In the genomic region with DNA sequence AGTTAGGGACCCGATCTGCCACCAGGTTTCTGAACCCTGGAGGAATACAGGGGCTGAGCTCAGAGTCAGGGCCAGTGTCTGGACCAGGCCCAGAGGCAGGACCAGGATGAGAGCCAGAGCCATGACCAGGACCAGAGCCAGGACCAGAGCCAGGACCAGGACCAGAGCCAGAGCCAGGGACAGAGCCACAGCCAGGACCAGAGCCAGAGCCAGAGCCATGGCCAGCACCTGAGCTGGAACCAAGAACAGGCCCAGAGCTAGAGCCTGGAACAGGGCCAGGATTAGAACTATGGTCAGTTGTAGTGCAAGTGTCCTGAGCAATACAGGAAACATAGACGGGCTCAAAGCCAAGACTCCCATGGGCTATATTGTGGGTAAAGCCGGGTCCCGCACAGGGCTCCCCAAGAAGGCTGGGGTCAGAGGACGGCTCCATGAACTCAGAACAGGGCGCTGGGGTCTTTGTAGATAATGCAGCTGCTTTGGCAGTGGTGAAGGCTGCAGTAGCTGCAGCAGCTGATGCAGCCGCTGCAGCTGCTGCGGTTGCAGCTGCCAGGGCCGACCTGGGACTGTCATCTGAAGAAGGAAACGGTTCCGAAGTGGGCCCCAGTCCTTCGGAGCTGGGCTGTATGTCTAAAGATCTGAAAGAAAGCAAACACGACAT, we compare ENCODE assay signal across 1 cellular context.
TF ChIP-seq lines count a peak whose summit lies in the region.

No MANE protein-coding gene starts in this region.

TF ChIP-seq in HepG2, 621 proteins besides CTCF, POLR2A, EP300 and RAD21:
- TF ChIP-seq, protein P1, sequence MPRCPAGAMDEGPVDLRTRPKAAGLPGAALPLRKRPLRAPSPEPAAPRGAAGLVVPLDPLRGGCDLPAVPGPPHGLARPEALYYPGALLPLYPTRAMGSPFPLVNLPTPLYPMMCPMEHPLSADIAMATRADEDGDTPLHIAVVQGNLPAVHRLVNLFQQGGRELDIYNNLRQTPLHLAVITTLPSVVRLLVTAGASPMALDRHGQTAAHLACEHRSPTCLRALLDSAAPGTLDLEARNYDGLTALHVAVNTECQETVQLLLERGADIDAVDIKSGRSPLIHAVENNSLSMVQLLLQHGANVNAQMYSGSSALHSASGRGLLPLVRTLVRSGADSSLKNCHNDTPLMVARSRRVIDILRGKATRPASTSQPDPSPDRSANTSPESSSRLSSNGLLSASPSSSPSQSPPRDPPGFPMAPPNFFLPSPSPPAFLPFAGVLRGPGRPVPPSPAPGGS (CRISPR knock-in tag; IDR thresholded peaks at IDR 0.05): 0 out of 2 replicates have a peak, but pooled peaks have one; percentile 35
- TF ChIP-seq, protein P2, sequence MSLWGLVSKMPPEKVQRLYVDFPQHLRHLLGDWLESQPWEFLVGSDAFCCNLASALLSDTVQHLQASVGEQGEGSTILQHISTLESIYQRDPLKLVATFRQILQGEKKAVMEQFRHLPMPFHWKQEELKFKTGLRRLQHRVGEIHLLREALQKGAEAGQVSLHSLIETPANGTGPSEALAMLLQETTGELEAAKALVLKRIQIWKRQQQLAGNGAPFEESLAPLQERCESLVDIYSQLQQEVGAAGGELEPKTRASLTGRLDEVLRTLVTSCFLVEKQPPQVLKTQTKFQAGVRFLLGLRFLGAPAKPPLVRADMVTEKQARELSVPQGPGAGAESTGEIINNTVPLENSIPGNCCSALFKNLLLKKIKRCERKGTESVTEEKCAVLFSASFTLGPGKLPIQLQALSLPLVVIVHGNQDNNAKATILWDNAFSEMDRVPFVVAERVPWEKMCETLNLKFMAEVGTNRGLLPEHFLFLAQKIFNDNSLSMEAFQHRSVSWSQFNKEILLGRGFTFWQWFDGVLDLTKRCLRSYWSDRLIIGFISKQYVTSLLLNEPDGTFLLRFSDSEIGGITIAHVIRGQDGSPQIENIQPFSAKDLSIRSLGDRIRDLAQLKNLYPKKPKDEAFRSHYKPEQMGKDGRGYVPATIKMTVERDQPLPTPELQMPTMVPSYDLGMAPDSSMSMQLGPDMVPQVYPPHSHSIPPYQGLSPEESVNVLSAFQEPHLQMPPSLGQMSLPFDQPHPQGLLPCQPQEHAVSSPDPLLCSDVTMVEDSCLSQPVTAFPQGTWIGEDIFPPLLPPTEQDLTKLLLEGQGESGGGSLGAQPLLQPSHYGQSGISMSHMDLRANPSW (CRISPR knock-in tag; IDR thresholded peaks at IDR 0.05; ENCODE audit: borderline replicate concordance): no peak
- TF ChIP-seq, protein P3, sequence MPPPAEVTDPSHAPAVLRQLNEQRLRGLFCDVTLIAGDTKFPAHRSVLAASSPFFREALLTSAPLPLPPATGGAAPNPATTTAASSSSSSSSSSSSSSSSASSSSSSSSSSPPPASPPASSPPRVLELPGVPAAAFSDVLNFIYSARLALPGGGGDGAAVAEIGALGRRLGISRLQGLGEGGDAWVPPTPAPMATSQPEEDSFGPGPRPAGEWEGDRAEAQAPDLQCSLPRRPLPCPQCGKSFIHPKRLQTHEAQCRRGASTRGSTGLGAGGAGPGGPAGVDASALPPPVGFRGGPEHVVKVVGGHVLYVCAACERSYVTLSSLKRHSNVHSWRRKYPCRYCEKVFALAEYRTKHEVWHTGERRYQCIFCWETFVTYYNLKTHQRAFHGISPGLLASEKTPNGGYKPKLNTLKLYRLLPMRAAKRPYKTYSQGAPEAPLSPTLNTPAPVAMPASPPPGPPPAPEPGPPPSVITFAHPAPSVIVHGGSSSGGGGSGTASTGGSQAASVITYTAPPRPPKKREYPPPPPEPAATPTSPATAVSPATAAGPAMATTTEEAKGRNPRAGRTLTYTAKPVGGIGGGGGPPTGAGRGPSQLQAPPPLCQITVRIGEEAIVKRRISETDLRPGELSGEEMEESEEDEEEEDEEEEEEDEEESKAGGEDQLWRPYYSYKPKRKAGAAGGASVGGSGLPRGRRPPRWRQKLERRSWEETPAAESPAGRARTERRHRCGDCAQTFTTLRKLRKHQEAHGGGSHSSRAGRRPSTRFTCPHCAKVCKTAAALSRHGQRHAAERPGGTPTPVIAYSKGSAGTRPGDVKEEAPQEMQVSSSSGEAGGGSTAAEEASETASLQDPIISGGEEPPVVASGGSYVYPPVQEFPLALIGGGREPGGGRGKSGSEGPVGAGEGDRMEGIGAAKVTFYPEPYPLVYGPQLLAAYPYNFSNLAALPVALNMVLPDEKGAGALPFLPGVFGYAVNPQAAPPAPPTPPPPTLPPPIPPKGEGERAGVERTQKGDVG (CRISPR knock-in tag; IDR thresholded peaks at IDR 0.05; ENCODE audit: borderline replicate concordance): 0 out of 2 replicates have a peak, but pooled peaks have one; percentile 14
- 0 out of 2 replicates have a peak, but pooled peaks have one; percentile 59 for TF ChIP-seq ZNF224 (CRISPR knock-in tag; IDR thresholded peaks at IDR 0.05)
TF ChIP-seq in HepG2: peak in this region for 3.
